Comparison of ENCODE assay signal across 14 cellular contexts in genomic region chr6:145096846-145097245, GRCh38.
DNase-seq lines count a peak whose midpoint lies in the region; ATAC-seq and TF ChIP-seq lines count a peak whose summit lies in the region.
"Had no signal": no experiment of that assay in that cellular context is flagged by ENCODE, and none has a peak within 500 bp of the region (broad histone marks: within the 10 kb centered on the region; RNA-seq: fewer than 3 reads in every experiment).

No MANE protein-coding gene starts in this region.

- no peak overlapping the region for H3K27ac ChIP-seq in PC-3 (ENCODE audit: low read length)
- H3K27ac ChIP-seq in vagina = no peak overlapping the region
- H3K27ac ChIP-seq: A549, C4-2B had no signal

- H3K36me3 ChIP-seq in PC-3 (ENCODE audit: low read depth, low read length) = no peaks in the 10 kb centered on the region
- H3K36me3 ChIP-seq in vagina = no peaks in the 10 kb centered on the region
- no peaks in the 10 kb centered on the region for H3K36me3 ChIP-seq in Caco-2 (ENCODE audit: control insufficient read depth, insufficient read depth, low read length)

- H3K27me3 ChIP-seq in PC-3 (ENCODE audit: low read length) (no peaks in the 10 kb centered on the region), vagina (no peaks in the 10 kb centered on the region), Caco-2 (replicated peaks; ENCODE audit: control insufficient read depth, insufficient read depth, low read length) (no peaks in the 10 kb centered on the region)

- H3K9me2 ChIP-seq in PC-3 (replicated peaks; ENCODE audit: low read length) = no peaks in the 10 kb centered on the region

- H3K27ac Mint-ChIP-seq in Caco-2 (ENCODE audit: unreplicated experiment) = no peak overlapping the region
- H3K27ac Mint-ChIP-seq: IgD-negative memory B cell had no signal

- intact Hi-C loops in PC-3 (cut with micrococcal nuclease) = no loop called here
- intact Hi-C loops in vagina (cut with DNase I) = no loop called here
- intact Hi-C loops in Caco-2 (cut with micrococcal nuclease; ENCODE audit: unreplicated experiment) = no loop called here

- no peaks in the 10 kb centered on the region for H3K4me1 ChIP-seq in PC-3 (ENCODE audit: insufficient read depth, low read length)
- no peaks in the 10 kb centered on the region for H3K4me1 ChIP-seq in vagina
- H3K4me1 ChIP-seq in Caco-2 = no peaks in the 10 kb centered on the region
- H3K4me1 ChIP-seq: A549 had no signal

- POLR2A ChIA-PET in PC-3 (lab: Charles Lee; ENCODE audit: unreplicated experiment) (no interaction called here), Caco-2 (lab: Charles Lee) (no interaction called here)

- no peak for TF ChIP-seq CTCF in HFF-Myc (IDR thresholded peaks at IDR 0.05; ENCODE audit: low read depth, low read length, missing control alignments)
- TF ChIP-seq CTCF in PC-3 (conservative IDR thresholded peaks at IDR 0.05; ENCODE audit: low read depth, low read length) = no peak
- no peak for TF ChIP-seq CTCF in fibroblast of villous mesenchyme (IDR thresholded peaks at IDR 0.05; ENCODE audit: insufficient read depth, low read depth, low read length)
- TF ChIP-seq CTCF in vagina (IDR thresholded peaks at IDR 0.05) = no peak
- no peak for TF ChIP-seq CTCF in Caco-2 (IDR thresholded peaks at IDR 0.05; ENCODE audit: insufficient read depth in 1 of 2, low read depth in 1 of 2, low read length in 1 of 2, severe bottlenecking in 1 of 2, unreplicated experiment in 1 of 2)

- BruUV-seq in PC-3 (replicated peaks; lab: Mats Ljungman, UMichigan) = no TSS peak
- BruUV-seq in Caco-2 (replicated peaks; lab: Mats Ljungman, UMichigan) = no TSS peak

- DNase-seq in NCI-H2171 treated with DMSO at 0.1 percent for 48 hours (lab: John Stamatoyannopoulos, UW) (peak; percentile 12), NCI-H2171 (lab: John Stamatoyannopoulos, UW) (no peak), HFF-Myc (ENCODE audit: extremely low read depth, low read depth) (peak; percentile 16), PC-3 (peak; percentile 4), fibroblast of villous mesenchyme (ENCODE audit: low read depth) (peak; percentile 29), vagina (ENCODE audit: extremely low spot score in 2 of 2) (no peak), Caco-2 (no peak)
- DNase-seq: NCI-H146, NCI-H2081 treated with DMSO at 0.1 percent for 48 hours, RPMI8226 had no signal

- H3K9me3 ChIP-seq in PC-3 (ENCODE audit: low read length) (no peaks in the 10 kb centered on the region), vagina (no peaks in the 10 kb centered on the region), Caco-2 (peaks cover 5% of the 10 kb centered on the region)
- H3K9me3 ChIP-seq: A549 had no signal

- peaks cover 25% of the 10 kb centered on the region for H3K9me3 Mint-ChIP-seq in Caco-2 (ENCODE audit: unreplicated experiment)

- H3K27me3 Mint-ChIP-seq in Caco-2 (ENCODE audit: insufficient read depth, unreplicated experiment) = peaks cover 2% of the 10 kb centered on the region
- H3K27me3 Mint-ChIP-seq: IgD-negative memory B cell had no signal

- H2AFZ ChIP-seq in PC-3 (ENCODE audit: low read length) = no peak overlapping the region

- no peak overlapping the region for H3K9ac ChIP-seq in PC-3 (ENCODE audit: low read length)

- H4K20me1 ChIP-seq in PC-3 (ENCODE audit: low read length) = no peaks in the 10 kb centered on the region

- CTCF ChIA-PET in PC-3 (lab: Charles Lee) (no interaction called here), Caco-2 (lab: Charles Lee) (no interaction called here)

- no peaks in the 10 kb centered on the region for H3K4me1 Mint-ChIP-seq in Caco-2 (ENCODE audit: low read depth, unreplicated experiment)
- H3K4me1 Mint-ChIP-seq: IgD-negative memory B cell had no signal

- H3K4me2 ChIP-seq in PC-3 (ENCODE audit: low read length) = no peak overlapping the region
- H3K4me2 ChIP-seq: A549 had no signal

- no peak for TF ChIP-seq POLR2A in vagina (IDR thresholded peaks at IDR 0.05)

- H3K4me3 ChIP-seq in HFF-Myc (replicated peaks; ENCODE audit: low read depth, low read length) (no peak overlapping the region), PC-3 (ENCODE audit: low read length) (no peak overlapping the region), fibroblast of villous mesenchyme (ENCODE audit: low read depth, low read length) (no peak overlapping the region), vagina (no peak overlapping the region), Caco-2 (ENCODE audit: low read depth, low read length) (no peak overlapping the region)
- H3K4me3 ChIP-seq: A549 had no signal

- no peak for ATAC-seq in PC-3
- ATAC-seq in HG03378 (IDR thresholded peaks at IDR 0.05; ENCODE audit: unreplicated experiment) = no peak
- ATAC-seq: A549 had no signal

- H3F3A ChIP-seq in PC-3 (ENCODE audit: low read length, unreplicated experiment) = no peaks in the 10 kb centered on the region

- H3K4me3 Mint-ChIP-seq in Caco-2 (ENCODE audit: unreplicated experiment) = no peak overlapping the region
- H3K4me3 Mint-ChIP-seq: IgD-negative memory B cell had no signal

- H3K79me2 ChIP-seq in PC-3 (ENCODE audit: low read length) = no peaks in the 10 kb centered on the region

- no peaks in the 10 kb centered on the region for H3K36me3 Mint-ChIP-seq in Caco-2 (ENCODE audit: insufficient read depth, unreplicated experiment)
- H3K36me3 Mint-ChIP-seq: IgD-negative memory B cell had no signal

Comparison
In these comparisons a context has a peak if more than half of its experiments do, and no peak if none do; other contexts are left out.
1. DNase-seq: peak in NCI-H2171 treated with DMSO at 0.1 percent for 48 hours (single experiment), HFF-Myc (single experiment), PC-3 (single experiment) and fibroblast of villous mesenchyme (single experiment); none in NCI-H2171 (single experiment), vagina (0 of 2) and Caco-2 (0 of 2).